ENCODE assay signal across 17 cellular contexts in the genomic region with DNA sequence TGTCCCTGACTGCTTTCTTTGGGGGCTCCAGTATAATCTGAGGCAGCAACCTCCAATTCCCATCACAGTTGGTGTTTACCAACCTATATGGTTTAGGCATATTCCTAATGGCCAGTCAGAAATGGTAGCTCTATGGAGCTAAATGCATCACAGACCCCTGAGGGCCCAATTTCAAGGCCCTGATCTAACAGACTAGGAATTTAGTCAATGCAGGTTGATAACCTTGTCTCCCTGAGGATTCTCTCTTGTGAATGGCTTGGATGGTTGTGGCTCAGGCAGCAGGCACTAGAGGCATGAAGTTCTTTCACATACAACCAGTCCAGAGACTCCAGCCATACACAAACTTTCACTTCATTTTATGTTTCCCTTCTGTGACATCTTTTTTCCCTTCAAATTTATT. TPM values are rescaled to one million over a fixed set of nuclear protein-coding genes. Genes with fewer than 3 reads are reported as not detected.
DNase-seq lines count a peak whose midpoint lies in the region; ATAC-seq, FAIRE-seq and TF ChIP-seq lines count a peak whose summit lies in the region.
"Had no signal": no experiment of that assay in that cellular context is flagged by ENCODE, and none has a peak within 500 bp of the region (broad histone marks: within the 10 kb centered on the region; RNA-seq: fewer than 3 reads in every experiment).

No MANE protein-coding gene starts in this region.

- H3K9me3 Mint-ChIP-seq in astrocyte (ENCODE audit: unreplicated experiment): no peaks in the 10 kb centered on the region
- H3K9me3 Mint-ChIP-seq in stimulated activated effector memory CD8-positive, alpha-beta T cell treated with anti-CD3 and anti-CD28 coated beads, Interleukin-12 subunit alpha, Interleukin-12 subunit beta, amount 100 ng/mL, for 72 hours: peaks cover 2% of the 10 kb centered on the region
- H3K9me3 Mint-ChIP-seq: CD8-positive, alpha-beta T cell; IgD-negative memory B cell had no signal

- no peak overlapping the region for H2AFZ ChIP-seq in astrocyte (ENCODE audit: low read depth, low read length)

- TF ChIP-seq CTCF in astrocyte (IDR thresholded peaks at IDR 0.05; ENCODE audit: insufficient read depth, low read depth, low read length): no peak

- H3K4me3 Mint-ChIP-seq in astrocyte (ENCODE audit: unreplicated experiment): no peak overlapping the region
- H3K4me3 Mint-ChIP-seq in stimulated activated effector memory CD8-positive, alpha-beta T cell treated with anti-CD3 and anti-CD28 coated beads, Interleukin-12 subunit alpha, Interleukin-12 subunit beta, amount 100 ng/mL, for 72 hours: no peak overlapping the region
- H3K4me3 Mint-ChIP-seq: CD8-positive, alpha-beta T cell; IgD-negative memory B cell had no signal

- no peak for DNase-seq in astrocyte (ENCODE audit: low read depth)
- peak; percentile 87 for DNase-seq in islet precursor cell
- DNase-seq in EL: no peak
- DNase-seq in stimulated activated effector memory CD8-positive, alpha-beta T cell treated with anti-CD3 and anti-CD28 coated beads, Interleukin-12 subunit alpha, Interleukin-12 subunit beta, amount 100 ng/mL, for 72 hours (ENCODE audit: low spot score in 2 of 2): no peak
- DNase-seq in AML-193 (lab: John Stamatoyannopoulos, UW): no peak
- DNase-seq in stimulated activated CD8-positive, alpha-beta memory T cell treated with anti-CD3 and anti-CD28 coated beads, Interleukin-4, amount 100 ng/mL, for 48 hours: no peak
- DNase-seq: BE2C; CD8-positive, alpha-beta T cell; COR-L47; DMS153; DMS79 treated with DMSO at 0.1 percent for 48 hours; H7 had no signal

- H4K20me1 ChIP-seq in astrocyte (ENCODE audit: insufficient read depth, low read length): no peaks in the 10 kb centered on the region

- no peaks in the 10 kb centered on the region for H3K27me3 ChIP-seq in HUES6 (ENCODE audit: control insufficient read depth, insufficient read depth, low read length)
- no peaks in the 10 kb centered on the region for H3K27me3 ChIP-seq in astrocyte (ENCODE audit: insufficient read depth, low read length)
- H3K27me3 ChIP-seq: BE2C had no signal

- H3K4me3 ChIP-seq in HUES6 (ENCODE audit: low read depth, low read length) (no peak overlapping the region), astrocyte (ENCODE audit: insufficient read depth, low read depth, low read length) (no peak overlapping the region)

- FAIRE-seq in astrocyte (lab: Jason Lieb, UNC): no peak
- FAIRE-seq: D721Med, GM18507 had no signal

- no peak for ATAC-seq in stimulated activated effector memory CD8-positive, alpha-beta T cell treated with anti-CD3 and anti-CD28 coated beads, Interleukin-12 subunit alpha, Interleukin-12 subunit beta, amount 100 ng/mL, for 72 hours
- ATAC-seq: CD8-positive, alpha-beta T cell had no signal

- no peaks in the 10 kb centered on the region for H3K9me3 ChIP-seq in HUES6 (ENCODE audit: control insufficient read depth, insufficient read depth, low read depth, low read length)
- no peaks in the 10 kb centered on the region for H3K9me3 ChIP-seq in astrocyte (ENCODE audit: insufficient read depth, low read depth, low read length)
- H3K9me3 ChIP-seq: BE2C had no signal

- H3K36me3 ChIP-seq in HUES6 (ENCODE audit: control insufficient read depth, insufficient read depth, low read length) (no peaks in the 10 kb centered on the region), astrocyte (ENCODE audit: insufficient read depth, low read length) (no peaks in the 10 kb centered on the region)
- H3K36me3 ChIP-seq: BE2C had no signal

- peak overlapping the region; percentile 21 for H3K27ac Mint-ChIP-seq in astrocyte (ENCODE audit: unreplicated experiment)
- H3K27ac Mint-ChIP-seq in stimulated activated effector memory CD8-positive, alpha-beta T cell treated with anti-CD3 and anti-CD28 coated beads, Interleukin-12 subunit alpha, Interleukin-12 subunit beta, amount 100 ng/mL, for 72 hours: no peak overlapping the region
- H3K27ac Mint-ChIP-seq: CD8-positive, alpha-beta T cell; IgD-negative memory B cell had no signal

- H3K27ac ChIP-seq in HUES6 (ENCODE audit: low read depth, low read length) (peak overlapping the region; percentile 27; the same call in 1 of the 2 replicates), astrocyte (ENCODE audit: low read depth, low read length) (no peak overlapping the region)
- H3K27ac ChIP-seq: C4-2B had no signal

- H3K36me3 Mint-ChIP-seq in astrocyte (ENCODE audit: low read depth, unreplicated experiment): no peaks in the 10 kb centered on the region
- H3K36me3 Mint-ChIP-seq in stimulated activated effector memory CD8-positive, alpha-beta T cell treated with anti-CD3 and anti-CD28 coated beads, Interleukin-12 subunit alpha, Interleukin-12 subunit beta, amount 100 ng/mL, for 72 hours: no peaks in the 10 kb centered on the region
- H3K36me3 Mint-ChIP-seq: CD8-positive, alpha-beta T cell; IgD-negative memory B cell had no signal

- H3K4me2 ChIP-seq in astrocyte (ENCODE audit: low read length): no peak overlapping the region

- H3K9ac ChIP-seq in HUES6 (ENCODE audit: low read length) (no peak overlapping the region), astrocyte (ENCODE audit: low read length) (no peak overlapping the region)

- H3K4me1 ChIP-seq in HUES6 (ENCODE audit: control insufficient read depth, insufficient read depth, low read length): peaks cover 12% of the 10 kb centered on the region
- no peaks in the 10 kb centered on the region for H3K4me1 ChIP-seq in astrocyte (ENCODE audit: insufficient read depth, low read length)
- H3K4me1 ChIP-seq: BE2C had no signal

- H3K27me3 Mint-ChIP-seq in astrocyte (ENCODE audit: low read depth, unreplicated experiment): no peaks in the 10 kb centered on the region

- no peaks in the 10 kb centered on the region for H3K79me2 ChIP-seq in astrocyte (ENCODE audit: insufficient read depth, low read length)

- peaks cover 4% of the 10 kb centered on the region for H3K4me1 Mint-ChIP-seq in astrocyte (ENCODE audit: low read depth, unreplicated experiment)
- H3K4me1 Mint-ChIP-seq in stimulated activated effector memory CD8-positive, alpha-beta T cell treated with anti-CD3 and anti-CD28 coated beads, Interleukin-12 subunit alpha, Interleukin-12 subunit beta, amount 100 ng/mL, for 72 hours: no peaks in the 10 kb centered on the region
- H3K4me1 Mint-ChIP-seq: IgD-negative memory B cell had no signal

RNA-seq across cellular contexts. Expression of a gene that starts 59.4 kb away (rescaled TPM):
- total RNA-seq in astrocyte: 0.27 TPM in 1 of 2 replicates, not detected in the other
- total RNA-seq: CD8-positive, alpha-beta T cell; H7 had no signal
